1 cellular context compared by ENCODE assay signal in the genomic region with DNA sequence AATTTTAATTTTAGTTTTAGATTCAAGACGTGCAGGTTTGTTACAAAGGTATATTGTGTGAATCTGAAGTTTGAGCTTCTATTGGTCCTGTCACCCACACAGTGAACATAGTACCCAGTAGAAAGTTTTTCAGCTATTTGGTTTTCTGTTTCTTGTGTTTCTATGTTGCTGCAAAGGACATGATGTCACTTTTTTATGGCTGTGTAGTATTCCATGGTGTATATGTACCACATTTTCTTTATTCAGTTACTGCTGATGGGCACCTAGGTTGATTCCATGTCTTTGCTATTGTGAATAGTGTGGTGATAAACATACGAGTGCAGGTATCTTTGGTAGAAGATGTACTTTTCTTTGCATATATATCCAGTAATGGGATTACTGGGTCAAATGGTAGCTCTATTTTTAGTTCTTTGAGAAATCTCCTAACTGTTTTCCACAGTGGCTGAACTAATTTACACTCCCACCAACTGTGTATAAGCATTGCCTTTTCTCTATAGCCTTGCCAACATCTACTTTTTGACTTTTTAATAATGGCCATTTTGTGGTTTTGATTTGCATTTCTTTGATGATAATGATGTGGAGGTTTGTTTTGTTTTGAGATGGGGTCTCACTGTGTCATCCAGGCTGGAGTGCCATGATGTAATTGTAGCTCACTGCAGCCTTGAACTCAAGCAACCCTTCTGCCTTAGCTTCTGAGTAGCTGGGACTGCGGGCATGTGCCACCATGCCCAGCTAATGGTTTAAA.
TF ChIP-seq lines count a peak whose summit lies in the region.

No MANE protein-coding gene starts in this region.

TF ChIP-seq in GM12878, 131 proteins besides CTCF, POLR2A, EP300 and RAD21:
- TF ChIP-seq, protein P1, sequence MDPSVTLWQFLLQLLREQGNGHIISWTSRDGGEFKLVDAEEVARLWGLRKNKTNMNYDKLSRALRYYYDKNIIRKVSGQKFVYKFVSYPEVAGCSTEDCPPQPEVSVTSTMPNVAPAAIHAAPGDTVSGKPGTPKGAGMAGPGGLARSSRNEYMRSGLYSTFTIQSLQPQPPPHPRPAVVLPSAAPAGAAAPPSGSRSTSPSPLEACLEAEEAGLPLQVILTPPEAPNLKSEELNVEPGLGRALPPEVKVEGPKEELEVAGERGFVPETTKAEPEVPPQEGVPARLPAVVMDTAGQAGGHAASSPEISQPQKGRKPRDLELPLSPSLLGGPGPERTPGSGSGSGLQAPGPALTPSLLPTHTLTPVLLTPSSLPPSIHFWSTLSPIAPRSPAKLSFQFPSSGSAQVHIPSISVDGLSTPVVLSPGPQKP (IDR thresholded peaks at IDR 0.05; ENCODE audit: low read depth, low read length), result no peak
- TF ChIP-seq RUNX3 (IDR thresholded peaks at IDR 0.05; ENCODE audit: low read length), result peak; percentile 12; the same call in 1 of the 2 replicates
